In the genomic region with DNA sequence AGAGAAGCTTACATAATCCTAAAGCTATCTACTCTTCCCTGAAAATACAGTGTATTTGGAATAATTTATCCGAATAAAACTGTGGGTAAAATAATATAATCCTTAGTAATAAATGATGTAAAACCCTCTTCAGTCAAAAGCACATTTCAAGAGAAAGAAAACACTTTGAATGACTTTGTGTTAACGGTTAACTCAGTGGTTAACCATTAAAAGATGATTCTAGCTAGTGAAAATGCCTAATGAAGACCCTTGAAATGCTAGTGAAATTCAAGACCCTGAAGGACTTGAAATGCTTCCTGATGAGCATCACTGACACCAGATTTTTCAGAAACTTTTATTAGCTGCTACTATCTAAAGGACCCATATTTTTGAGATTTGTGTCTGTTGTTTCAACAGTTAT, we compare ENCODE assay signal across 15 cellular contexts.
DNase-seq lines count a peak whose midpoint lies in the region; ATAC-seq, FAIRE-seq and TF ChIP-seq lines count a peak whose summit lies in the region.
"Had no signal": no experiment of that assay in that cellular context is flagged by ENCODE, and none has a peak within 500 bp of the region (broad histone marks: within the 10 kb centered on the region; RNA-seq: fewer than 3 reads in every experiment).

No MANE protein-coding gene starts in this region.

- H4K8ac ChIP-seq in mesendoderm (ENCODE audit: low read depth, low read length): no peak overlapping the region

- H3K9ac ChIP-seq in kidney (ENCODE audit: low read length in 2 of 2): no peak overlapping the region
- no peak overlapping the region for H3K9ac ChIP-seq in mesendoderm (ENCODE audit: low read length)

- no peak overlapping the region for H2BK120ac ChIP-seq in mesendoderm (ENCODE audit: low read depth, low read length)

- H3K27me3 ChIP-seq in right atrium auricular region (no peaks in the 10 kb centered on the region), mesendoderm (ENCODE audit: insufficient read depth, low read length, poor library complexity) (no peaks in the 10 kb centered on the region)

- peak; percentile 46 for ATAC-seq in GM18511 (IDR thresholded peaks at IDR 0.05; ENCODE audit: unreplicated experiment)
- peak; percentile 58 for ATAC-seq in HG02943 (IDR thresholded peaks at IDR 0.05; ENCODE audit: low read depth, unreplicated experiment)

- no peak overlapping the region for H3K56ac ChIP-seq in mesendoderm (ENCODE audit: low read length)

- intact Hi-C loops in kidney (cut with DNase I): no loop called here

- H3K27ac ChIP-seq in kidney (ENCODE audit: low read depth in 2 of 2, low read length in 2 of 2): no peak overlapping the region
- H3K27ac ChIP-seq in right atrium auricular region: no peak overlapping the region
- no peak overlapping the region for H3K27ac ChIP-seq in mesendoderm (ENCODE audit: low read depth, low read length)
- H3K27ac ChIP-seq: HL-60 had no signal

- no peak overlapping the region for H4K5ac ChIP-seq in mesendoderm (ENCODE audit: low read length)

- DNase-seq in kidney (no peak), renal cortical epithelial cell (ENCODE audit: low read depth) (peak; percentile 80), NCI-H2081 (lab: John Stamatoyannopoulos, UW) (no peak), right atrium auricular region (ENCODE audit: low spot score) (no peak), mesendoderm (no peak)
- DNase-seq: C1 segment of cervical spinal cord; CD4-positive, alpha-beta memory T cell; DND-41; GDM1; HCEC 1CT; HFFc6 had no signal

- H3K4me1 ChIP-seq in kidney (ENCODE audit: control insufficient read depth in 1 of 2, insufficient read depth in 1 of 2, low read depth in 1 of 2, low read length in 2 of 2) (no peaks in the 10 kb centered on the region), right atrium auricular region (no peaks in the 10 kb centered on the region), mesendoderm (ENCODE audit: control insufficient read depth, low read depth, low read length) (no peaks in the 10 kb centered on the region)

- no peak overlapping the region for H2AK5ac ChIP-seq in mesendoderm (ENCODE audit: low read length)

- H3K23ac ChIP-seq in mesendoderm (ENCODE audit: low read length): no peak overlapping the region

- no peaks in the 10 kb centered on the region for H3K9me3 ChIP-seq in kidney (ENCODE audit: control insufficient read depth in 1 of 2, low read length in 2 of 2)
- H3K9me3 ChIP-seq in right atrium auricular region: no peaks in the 10 kb centered on the region

- no peak overlapping the region for H3K4me2 ChIP-seq in mesendoderm (ENCODE audit: low read length)

- H3K4ac ChIP-seq in mesendoderm (ENCODE audit: low read depth, low read length): no peak overlapping the region

- H2BK5ac ChIP-seq in mesendoderm (ENCODE audit: low read length): no peak overlapping the region

- no peaks in the 10 kb centered on the region for H3K79me1 ChIP-seq in mesendoderm (ENCODE audit: low read length)

- H3K4me3 ChIP-seq in kidney (ENCODE audit: low read length in 2 of 2) (no peak overlapping the region), right atrium auricular region (no peak overlapping the region), mesendoderm (ENCODE audit: low read length) (no peak overlapping the region)

- H3K18ac ChIP-seq in mesendoderm (ENCODE audit: low read length): no peak overlapping the region

- H3K36me3 ChIP-seq in kidney (ENCODE audit: control insufficient read depth in 1 of 2, insufficient read depth in 2 of 2, low read length in 2 of 2) (no peaks in the 10 kb centered on the region), right atrium auricular region (no peaks in the 10 kb centered on the region), mesendoderm (ENCODE audit: control insufficient read depth, insufficient read depth, low read length) (no peaks in the 10 kb centered on the region)

- no peaks in the 10 kb centered on the region for H3K79me2 ChIP-seq in mesendoderm (ENCODE audit: control insufficient read depth, insufficient read depth, low read length)

- TF ChIP-seq CTCF in kidney (IDR thresholded peaks at IDR 0.05; ENCODE audit: borderline replicate concordance, extremely low read depth, insufficient read depth): no peak
- no peak for TF ChIP-seq CTCF in right atrium auricular region (IDR thresholded peaks at IDR 0.05)

- no peak overlapping the region for H2BK15ac ChIP-seq in mesendoderm (replicated peaks; ENCODE audit: low read depth)

- no CpG with 5 or more reads among the region's 2 CpGs for WGBS in mesendoderm (ENCODE audit: extremely low coverage, insufficient coverage, low lambda C conversion rate)

- FAIRE-seq in kidney (lab: Jason Lieb, UNC): peak; percentile 19
- FAIRE-seq: D721Med had no signal
